ENCODE assay signal across 12 cellular contexts in genomic region chr6:127300411-127300810, GRCh38. TPM values are rescaled to one million over a fixed set of nuclear protein-coding genes. Genes with fewer than 3 reads are reported as not detected.
A peak's percentile ranks its signal among the peaks of the same experiment; 100 is the strongest.
DNase-seq lines count a peak whose midpoint lies in the region; ATAC-seq and TF ChIP-seq lines count a peak whose summit lies in the region.
"Had no signal": no experiment of that assay in that cellular context is flagged by ENCODE, and none has a peak within 500 bp of the region (broad histone marks: within the 10 kb centered on the region; RNA-seq: fewer than 3 reads in every experiment).

No MANE protein-coding gene starts in this region.

- peak overlapping the region; percentile 84 for H3K27ac ChIP-seq in smooth muscle cell (ENCODE audit: low read depth)

- H3K4me3 ChIP-seq in smooth muscle cell (no peak overlapping the region), mucosa of descending colon (no peak overlapping the region)
- H3K4me3 ChIP-seq: dorsolateral prefrontal cortex, GM12878 had no signal

- H3K4me1 Mint-ChIP-seq in activated CD4-positive, alpha-beta T cell treated with anti-CD3 and anti-CD28 coated beads for 36 hours, result peaks cover 33% of the 10 kb centered on the region

- no peaks in the 10 kb centered on the region for H3K27me3 ChIP-seq in smooth muscle cell (ENCODE audit: low read depth)
- H3K27me3 ChIP-seq: dorsolateral prefrontal cortex had no signal

- H3K36me3 ChIP-seq in smooth muscle cell (ENCODE audit: low read depth), result no peaks in the 10 kb centered on the region
- no peaks in the 10 kb centered on the region for H3K36me3 ChIP-seq in mucosa of descending colon (ENCODE audit: low read depth)

- no peak overlapping the region for H3K27ac Mint-ChIP-seq in activated CD4-positive, alpha-beta T cell treated with anti-CD3 and anti-CD28 coated beads for 36 hours

- POLR2A ChIA-PET in activated CD4-positive, alpha-beta T cell treated with anti-CD3 and anti-CD28 coated beads for 36 hours (lab: Charles Lee), result no interaction called here

- H3K4me3 Mint-ChIP-seq in activated CD4-positive, alpha-beta T cell treated with anti-CD3 and anti-CD28 coated beads for 36 hours, result no peak overlapping the region

- no peak overlapping the region for H2AFZ ChIP-seq in smooth muscle cell (ENCODE audit: low read depth)

- no peaks in the 10 kb centered on the region for H3K27me3 Mint-ChIP-seq in activated CD4-positive, alpha-beta T cell treated with anti-CD3 and anti-CD28 coated beads for 36 hours

- intact Hi-C loops in activated CD4-positive, alpha-beta T cell treated with anti-CD3 and anti-CD28 coated beads for 36 hours (cut with DNase I, micrococcal nuclease), result loop anchor here (5.0 to 10.0 kb wide), 2 partner anchors 217 to 344 kb away; partner anchors contain the start of gene MTCL3 (in 2 of the 2)
- intact Hi-C loops in mucosa of descending colon (cut with DNase I, micrococcal nuclease), result loop anchor here in 1 of 2 donors (5.0 kb wide), 1 partner anchor 122 kb away; no protein-coding TSS in a partner anchor

- no peak for DNase-seq in activated CD4-positive, alpha-beta T cell treated with anti-CD3 and anti-CD28 coated beads for 36 hours
- DNase-seq in activated CD4-positive, alpha-beta T cell treated with anti-CD3 and anti-CD28 coated beads for 1 hour, result no peak
- peak; percentile 31 for DNase-seq in foreskin melanocyte
- DNase-seq in smooth muscle cell (lab: John Stamatoyannopoulos, UW; ENCODE audit: unreplicated experiment), result no peak
- no peak for DNase-seq in mucosa of descending colon
- DNase-seq in UCSD-AML1 (lab: John Stamatoyannopoulos, UW; ENCODE audit: unreplicated experiment), result no peak
- no peak for DNase-seq in T1000 (lab: John Stamatoyannopoulos, UW)
- DNase-seq: dorsolateral prefrontal cortex, left cardiac atrium, NCI-H1930 had no signal

- peak overlapping the region; percentile 78 for H3K4me2 ChIP-seq in smooth muscle cell

- H3K9me3 ChIP-seq in smooth muscle cell (replicated peaks; ENCODE audit: low read depth), result no peaks in the 10 kb centered on the region
- H3K9me3 ChIP-seq in mucosa of descending colon, result no peaks in the 10 kb centered on the region

- H3K4me1 ChIP-seq in smooth muscle cell (ENCODE audit: low read depth) (peaks cover 22% of the 10 kb centered on the region), mucosa of descending colon (ENCODE audit: low read depth) (no peaks in the 10 kb centered on the region)

- H3K79me2 ChIP-seq in smooth muscle cell (ENCODE audit: low read depth), result peaks cover 28% of the 10 kb centered on the region

- H3F3A ChIP-seq in smooth muscle cell (ENCODE audit: low read depth), result peaks cover 36% of the 10 kb centered on the region

- H3K9me3 Mint-ChIP-seq in activated CD4-positive, alpha-beta T cell treated with anti-CD3 and anti-CD28 coated beads for 36 hours (ENCODE audit: low read depth), result no peaks in the 10 kb centered on the region

- H3K9ac ChIP-seq in smooth muscle cell (ENCODE audit: low read depth), result peak overlapping the region; percentile 49

- peaks cover 9% of the 10 kb centered on the region for H3K36me3 Mint-ChIP-seq in activated CD4-positive, alpha-beta T cell treated with anti-CD3 and anti-CD28 coated beads for 36 hours (ENCODE audit: low read depth)

- peaks cover 27% of the 10 kb centered on the region for H4K20me1 ChIP-seq in smooth muscle cell (ENCODE audit: low read depth)

- peak; percentile 31 for ATAC-seq in activated CD4-positive, alpha-beta T cell treated with anti-CD3 and anti-CD28 coated beads for 36 hours
- ATAC-seq in SK-N-SH treated with all-trans-retinoic acid at 6 μM for 48 hours (peak; percentile 94), mucosa of descending colon (no peak)
- ATAC-seq: GM12878 had no signal

- CTCF ChIA-PET in activated CD4-positive, alpha-beta T cell treated with anti-CD3 and anti-CD28 coated beads for 36 hours (lab: Charles Lee), result interaction anchor here (0.5 to 5.8 kb wide), 9 partner anchors 8 to 239 kb away, joined by 3 to 47 read pairs (median 5); no protein-coding TSS in a partner anchor

- TF ChIP-seq CTCF in smooth muscle cell (IDR thresholded peaks at IDR 0.05; ENCODE audit: borderline replicate concordance, insufficient read depth, poor library complexity, severe bottlenecking) (no peak), mucosa of descending colon (IDR thresholded peaks at IDR 0.05) (no peak)

TF ChIP-seq in SK-N-SH treated with all-trans-retinoic acid at 6 μM for 48 hours, 23 proteins besides CTCF, POLR2A, EP300 and RAD21:
- TF ChIP-seq CREB5 (CRISPR knock-in tag; IDR thresholded peaks at IDR 0.05; ENCODE audit: low read depth), result no peak
- no peak for TF ChIP-seq TOX (CRISPR knock-in tag; IDR thresholded peaks at IDR 0.05; ENCODE audit: borderline replicate concordance)
- TF ChIP-seq CSRNP3 (CRISPR knock-in tag; IDR thresholded peaks at IDR 0.05), result no peak
- TF ChIP-seq ARNTL (CRISPR knock-in tag; IDR thresholded peaks at IDR 0.05; ENCODE audit: borderline replicate concordance, low read depth), result no peak
- TF ChIP-seq PPARA (CRISPR knock-in tag; IDR thresholded peaks at IDR 0.05; ENCODE audit: borderline replicate concordance), result no peak

RNA-seq across cellular contexts. Expression of gene RNF146, which starts 33.7 kb away (rescaled TPM):
- total RNA-seq in activated CD4-positive, alpha-beta T cell treated with anti-CD3 and anti-CD28 coated beads for 36 hours, result 10 to 100 TPM; 14.2 to 14.4 TPM
- total RNA-seq in smooth muscle cell (43.5 and 64.1 TPM in 2 replicates), mucosa of descending colon (10 to 100 TPM; 25.1 to 48.6 (median 29.5) TPM)
- 34.8 and 37.8 TPM in 2 replicates for polyA plus RNA-seq in smooth muscle cell

RNA-seq across cellular contexts. Expression of gene ECHDC1, which starts 43.0 kb away (rescaled TPM):
- total RNA-seq in activated CD4-positive, alpha-beta T cell treated with anti-CD3 and anti-CD28 coated beads for 36 hours, result 10 to 100 TPM; 31.1 to 48.2 TPM
- total RNA-seq in smooth muscle cell (55.7 and 59.3 TPM in 2 replicates), mucosa of descending colon (100 to 1,000 TPM in 2 of 3 donors, 10 to 100 TPM in 1; 78.1 to 104 (median 102) TPM)
- polyA plus RNA-seq in smooth muscle cell, result 43.0 and 49.3 TPM in 2 replicates
